In genomic region chr5:170252710-170253350, GRCh38 we compare ENCODE assay signal across 24 cellular contexts. TPM values are rescaled to one million over a fixed set of nuclear protein-coding genes. Genes with fewer than 3 reads are reported as not detected.
DNase-seq lines count a peak whose midpoint lies in the region; ATAC-seq and TF ChIP-seq lines count a peak whose summit lies in the region.
"Had no signal": no experiment of that assay in that cellular context is flagged by ENCODE, and none has a peak within 500 bp of the region (broad histone marks: within the 10 kb centered on the region; RNA-seq: fewer than 3 reads in every experiment).

No MANE protein-coding gene starts in this region.

- peaks cover 29% of the 10 kb centered on the region for H3K4me1 ChIP-seq in CD4-positive, CD25-positive, alpha-beta regulatory T cell (ENCODE audit: control insufficient read depth, insufficient read depth, low read length, poor library complexity, severe bottlenecking)
- peaks cover 5% of the 10 kb centered on the region for H3K4me1 ChIP-seq in hepatocyte (ENCODE audit: insufficient read depth)
- H3K4me1 ChIP-seq: gastrocnemius medialis had no signal

- no peaks in the 10 kb centered on the region for H3K9me3 ChIP-seq in CD4-positive, CD25-positive, alpha-beta regulatory T cell (ENCODE audit: control insufficient read depth in 2 of 2, low read length in 2 of 2)
- H3K9me3 ChIP-seq in hepatocyte (ENCODE audit: low read depth), result no peaks in the 10 kb centered on the region
- H3K9me3 ChIP-seq: gastrocnemius medialis, Peyer's patch, spleen had no signal

- H3K27ac ChIP-seq in CD4-positive, CD25-positive, alpha-beta regulatory T cell (ENCODE audit: insufficient read depth, low read length, poor library complexity, severe bottlenecking), result peak overlapping the region; percentile 85
- H3K27ac ChIP-seq in hepatocyte, result no peak overlapping the region
- H3K27ac ChIP-seq: Peyer's patch, SK-N-MC had no signal

- no peaks in the 10 kb centered on the region for H3K27me3 ChIP-seq in CD4-positive, CD25-positive, alpha-beta regulatory T cell (ENCODE audit: control insufficient read depth, insufficient read depth, low read length)
- H3K27me3 ChIP-seq in hepatocyte, result peaks cover 44% of the 10 kb centered on the region
- H3K27me3 ChIP-seq: gastrocnemius medialis, neutrophil, Peyer's patch, spleen had no signal

- ATAC-seq in CD4-positive, CD25-positive, alpha-beta regulatory T cell (ENCODE audit: low read depth in 2 of 2), result no peak
- ATAC-seq in activated naive CD8-positive, alpha-beta T cell treated with anti-CD3 and anti-CD28 coated beads, Interleukin-2, amount 50 U/mL, for 24 hours, result no peak
- no peak for ATAC-seq in GM21529 (IDR thresholded peaks at IDR 0.05; ENCODE audit: unreplicated experiment)
- ATAC-seq in HG03457 (IDR thresholded peaks at IDR 0.05; ENCODE audit: unreplicated experiment), result no peak
- ATAC-seq: left lobe of liver had no signal

- no peak for DNase-seq in CD4-positive, CD25-positive, alpha-beta regulatory T cell
- DNase-seq in HFF-Myc (ENCODE audit: extremely low read depth, low read depth) (peak; percentile 14), hepatocyte (ENCODE audit: low spot score) (no peak), progenitor cell of endocrine pancreas (ENCODE audit: low spot score, unreplicated experiment) (no peak), T-helper 9 cell (no peak)
- DNase-seq in activated naive CD8-positive, alpha-beta T cell treated with anti-CD3 and anti-CD28 coated beads, Interleukin-2, amount 50 U/mL, for 24 hours, result no peak
- DNase-seq: activated CD4-positive, alpha-beta T cell treated with anti-CD3 and anti-CD28 coated beads for 4 hours; activated CD8-positive, alpha-beta memory T cell treated with anti-CD3 and anti-CD28 coated beads, Interleukin-2, amount 50 U/mL, for 4 hours; activated naive CD4-positive, alpha-beta T cell treated with anti-CD3 and anti-CD28 coated beads, Interleukin-2, amount 50 U/mL, for 16 hours; DND-41; gastrocnemius medialis; KBM-7; NCI-H187 treated with DMSO at 0.1 percent for 48 hours; NCI-H345; Peyer's patch; spleen had no signal

- no peak overlapping the region for H2AFZ ChIP-seq in hepatocyte

- H3K27me3 Mint-ChIP-seq in CD4-positive, CD25-positive, alpha-beta regulatory T cell, result no peaks in the 10 kb centered on the region
- H3K27me3 Mint-ChIP-seq in activated naive CD8-positive, alpha-beta T cell treated with anti-CD3 and anti-CD28 coated beads, Interleukin-2, amount 50 U/mL, for 24 hours, result no peaks in the 10 kb centered on the region
- peaks cover 33% of the 10 kb centered on the region for H3K27me3 Mint-ChIP-seq in progenitor cell of endocrine pancreas

- peaks cover 22 to 75% (median 50%) of the 10 kb centered on the region in 4 donors for H3K4me1 Mint-ChIP-seq in CD4-positive, CD25-positive, alpha-beta regulatory T cell
- H3K4me1 Mint-ChIP-seq in activated naive CD8-positive, alpha-beta T cell treated with anti-CD3 and anti-CD28 coated beads, Interleukin-2, amount 50 U/mL, for 24 hours, result peaks cover 68% of the 10 kb centered on the region
- H3K4me1 Mint-ChIP-seq in progenitor cell of endocrine pancreas (ENCODE audit: low read depth), result peaks cover 3% of the 10 kb centered on the region

- no peak overlapping the region for H3K4me3 Mint-ChIP-seq in CD4-positive, CD25-positive, alpha-beta regulatory T cell
- no peak overlapping the region for H3K4me3 Mint-ChIP-seq in activated naive CD8-positive, alpha-beta T cell treated with anti-CD3 and anti-CD28 coated beads, Interleukin-2, amount 50 U/mL, for 24 hours
- H3K4me3 Mint-ChIP-seq in progenitor cell of endocrine pancreas (ENCODE audit: low read depth), result no peak overlapping the region
- H3K4me3 Mint-ChIP-seq: brain had no signal

- WGBS in hepatocyte (ENCODE audit: low lambda C conversion rate, missing lambda C conversion rate), result 34% methylated on average over 9 of the region's 9 CpGs

- no peak for TF ChIP-seq CTCF in HFF-Myc (IDR thresholded peaks at IDR 0.05; ENCODE audit: low read depth, low read length, missing control alignments)
- no peak for TF ChIP-seq CTCF in hepatocyte (IDR thresholded peaks at IDR 0.05; ENCODE audit: poor library complexity)
- no peak for TF ChIP-seq CTCF in progenitor cell of endocrine pancreas (IDR thresholded peaks at IDR 0.05; ENCODE audit: unreplicated experiment)

- H3K36me3 ChIP-seq in CD4-positive, CD25-positive, alpha-beta regulatory T cell (ENCODE audit: control insufficient read depth, insufficient read depth, low read length), result peaks cover 94% of the 10 kb centered on the region
- no peaks in the 10 kb centered on the region for H3K36me3 ChIP-seq in hepatocyte (replicated peaks; ENCODE audit: insufficient read depth, low read depth)
- H3K36me3 ChIP-seq: gastrocnemius medialis had no signal

- peak overlapping the region; percentile 38 for H3K4me2 ChIP-seq in hepatocyte

- H3K4me3 ChIP-seq in CD4-positive, CD25-positive, alpha-beta regulatory T cell (ENCODE audit: low read depth, low read length), result no peak overlapping the region
- H3K4me3 ChIP-seq in HFF-Myc (replicated peaks; ENCODE audit: low read depth, low read length) (no peak overlapping the region), hepatocyte (no peak overlapping the region)
- H3K4me3 ChIP-seq: gastrocnemius medialis, Peyer's patch, SK-N-MC, spleen had no signal

- no peaks in the 10 kb centered on the region for H4K20me1 ChIP-seq in hepatocyte (ENCODE audit: insufficient read depth, poor library complexity, severe bottlenecking)

- no peaks in the 10 kb centered on the region for H3K79me2 ChIP-seq in hepatocyte

- no peaks in the 10 kb centered on the region for H3K9me2 ChIP-seq in hepatocyte (replicated peaks; ENCODE audit: insufficient read depth)

- peak overlapping the region in 2 of 3 donors; percentile 32 to 84 for H3K27ac Mint-ChIP-seq in CD4-positive, CD25-positive, alpha-beta regulatory T cell
- H3K27ac Mint-ChIP-seq in activated naive CD8-positive, alpha-beta T cell treated with anti-CD3 and anti-CD28 coated beads, Interleukin-2, amount 50 U/mL, for 24 hours, result peak overlapping the region; percentile 67
- no peak overlapping the region for H3K27ac Mint-ChIP-seq in progenitor cell of endocrine pancreas
- H3K27ac Mint-ChIP-seq: brain had no signal

- H3K36me3 Mint-ChIP-seq in CD4-positive, CD25-positive, alpha-beta regulatory T cell, result peaks cover 83% of the 10 kb centered on the region
- H3K36me3 Mint-ChIP-seq in activated naive CD8-positive, alpha-beta T cell treated with anti-CD3 and anti-CD28 coated beads, Interleukin-2, amount 50 U/mL, for 24 hours (ENCODE audit: low read depth), result peaks cover 93% of the 10 kb centered on the region
- H3K36me3 Mint-ChIP-seq in progenitor cell of endocrine pancreas (ENCODE audit: insufficient read depth), result no peaks in the 10 kb centered on the region
- H3K36me3 Mint-ChIP-seq: brain had no signal

- no peaks in the 10 kb centered on the region for H3K9me3 Mint-ChIP-seq in CD4-positive, CD25-positive, alpha-beta regulatory T cell
- H3K9me3 Mint-ChIP-seq in activated naive CD8-positive, alpha-beta T cell treated with anti-CD3 and anti-CD28 coated beads, Interleukin-2, amount 50 U/mL, for 24 hours, result no peaks in the 10 kb centered on the region
- no peaks in the 10 kb centered on the region for H3K9me3 Mint-ChIP-seq in progenitor cell of endocrine pancreas (ENCODE audit: low read depth)
- H3K9me3 Mint-ChIP-seq: brain had no signal

RNA-seq across cellular contexts. Expression of gene C5orf58, which starts 20.0 kb away (rescaled TPM):
- not detected for total RNA-seq in CD4-positive, CD25-positive, alpha-beta regulatory T cell
- 1 to 10 TPM in 1 of 4 donors, under 1 TPM in 3; 0.44 to 1.1 (median 0.69) TPM for polyA plus RNA-seq in CD4-positive, CD25-positive, alpha-beta regulatory T cell
- total RNA-seq in hepatocyte (not detected in 2 replicates), progenitor cell of endocrine pancreas (not detected in 2 replicates)
- polyA plus RNA-seq in hepatocyte, result 0.58 TPM in 1 of 2 replicates, not detected in the other
- total RNA-seq: gastrocnemius medialis, left lobe of liver, mononuclear cell, Peyer's patch, spleen, temporal lobe had no signal

RNA-seq across cellular contexts. Expression of gene LCP2, which starts 44.7 kb away (rescaled TPM):
- total RNA-seq in CD4-positive, CD25-positive, alpha-beta regulatory T cell, result 351 TPM
- 100 to 1,000 TPM; 164 to 207 (median 192) TPM for polyA plus RNA-seq in CD4-positive, CD25-positive, alpha-beta regulatory T cell
- total RNA-seq in hepatocyte (0.60 and 0.80 TPM in 2 replicates), progenitor cell of endocrine pancreas (not detected in 2 replicates)
- 0.35 TPM in 1 of 2 replicates, not detected in the other for polyA plus RNA-seq in hepatocyte

Comparison
In these comparisons a context has a peak if more than half of its experiments do, and no peak if none do; other contexts are left out.
1. RNA of gene LCP2, which starts 44.7 kb away (total RNA-seq): 351 TPM in CD4-positive, CD25-positive, alpha-beta regulatory T cell (single experiment); 0.60 to 0.80 TPM in hepatocyte and not detected in progenitor cell of endocrine pancreas; every median in the first group is over 100 times any median in the second.